ENCODE assay signal across 8 cellular contexts in the genomic region with DNA sequence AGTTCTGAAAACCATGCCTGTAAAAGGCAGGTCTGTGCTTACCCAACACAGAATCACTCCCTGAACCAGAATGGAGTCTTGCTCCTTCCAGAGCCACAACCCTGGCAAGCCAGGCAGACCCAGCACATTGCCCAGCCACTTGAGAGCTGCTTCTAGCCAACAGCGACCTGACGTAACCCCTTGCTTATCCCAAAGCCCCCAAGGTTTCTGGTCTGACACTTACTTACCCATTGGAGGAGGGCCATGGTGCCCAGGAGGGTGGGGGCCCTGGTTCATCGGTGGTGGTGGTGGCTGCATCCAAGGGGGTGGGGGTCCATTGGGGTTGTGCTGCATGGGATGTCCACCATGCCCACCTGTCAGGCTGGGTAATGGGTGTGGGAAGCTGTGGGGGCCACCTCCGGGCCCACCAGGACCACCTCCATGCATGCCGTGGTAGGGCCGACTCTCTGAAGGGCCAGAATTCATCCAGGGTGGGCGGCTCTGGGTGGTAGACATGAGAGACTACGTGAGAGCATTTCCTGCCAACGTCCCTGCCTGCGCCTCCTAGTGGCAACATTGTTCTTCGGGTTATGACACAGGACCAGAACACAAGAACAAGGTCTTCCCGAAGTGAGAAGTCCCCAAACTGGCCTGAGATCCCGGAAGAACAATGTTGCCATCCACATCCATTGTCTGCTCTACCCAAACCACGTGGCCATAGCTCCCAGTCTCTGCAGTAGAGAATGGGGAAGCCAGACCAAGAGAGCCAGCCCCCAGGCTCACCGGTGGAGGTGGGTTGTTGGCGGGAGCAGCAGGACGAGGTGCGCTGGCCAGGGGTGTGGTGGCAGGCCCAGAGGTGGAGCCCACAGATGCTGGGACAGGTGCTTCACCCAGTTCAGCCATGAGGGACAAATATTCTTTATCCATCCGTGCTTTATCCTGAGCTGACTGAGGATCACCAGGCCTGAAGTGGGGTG. TPM values are rescaled to one million over a fixed set of nuclear protein-coding genes. Genes with fewer than 3 reads are reported as not detected.
A peak's percentile ranks its signal among the peaks of the same experiment; 100 is the strongest.
DNase-seq lines count a peak whose midpoint lies in the region; ATAC-seq and TF ChIP-seq lines count a peak whose summit lies in the region.

No MANE protein-coding gene starts in this region.

- H3K9ac ChIP-seq in Karpas-422 (ENCODE audit: low read length) (no peak overlapping the region), mammary epithelial cell (ENCODE audit: insufficient read depth, low read length) (no peak overlapping the region)

- no peak for TF ChIP-seq POLR2A in right lobe of liver (IDR thresholded peaks at IDR 0.05)

- H3K4me1 ChIP-seq in Karpas-422 (ENCODE audit: low read length): peaks cover 7% of the 10 kb centered on the region; the same call in 1 of the 2 replicates
- H3K4me1 ChIP-seq in mammary epithelial cell (ENCODE audit: insufficient read depth, low read length): peaks cover 14% of the 10 kb centered on the region
- no peaks in the 10 kb centered on the region for H3K4me1 ChIP-seq in right lobe of liver

- H2AFZ ChIP-seq in Karpas-422 (ENCODE audit: low read length) (no peak overlapping the region), mammary epithelial cell (ENCODE audit: low read depth, low read length) (no peak overlapping the region)

- ATAC-seq in right lobe of liver (peak; percentile 35 to 53 (median 42)), HG03025 (IDR thresholded peaks at IDR 0.05; ENCODE audit: low FRiP score, unreplicated experiment) (no peak), HG02610 (IDR thresholded peaks at IDR 0.05; ENCODE audit: unreplicated experiment) (no peak)

- in situ Hi-C loops in mammary epithelial cell (cut with MboI; ENCODE audit: low sequenced_read_pairs in 2 of 2): no loop called here

- H3K36me3 ChIP-seq in Karpas-422 (ENCODE audit: insufficient read depth, low read length): peaks cover 74% of the 10 kb centered on the region
- peaks cover 98% of the 10 kb centered on the region for H3K36me3 ChIP-seq in WERI-Rb-1
- peaks cover 65% of the 10 kb centered on the region for H3K36me3 ChIP-seq in mammary epithelial cell (ENCODE audit: insufficient read depth, low read length)
- peaks cover 45 to 98% (median 66%) of the 10 kb centered on the region in 4 donors for H3K36me3 ChIP-seq in right lobe of liver

- DNase-seq in DMS114 treated with DMSO at 0.1 percent for 48 hours (lab: John Stamatoyannopoulos, UW; ENCODE audit: unreplicated experiment): peak; percentile 45
- peak; percentile 89 for DNase-seq in Karpas-422
- DNase-seq in WERI-Rb-1: peak; percentile 83
- no peak for DNase-seq in mammary epithelial cell
- DNase-seq in right lobe of liver: peak in 1 of 3 donors; percentile 59
- DNase-seq in stimulated activated CD8-positive, alpha-beta memory T cell treated with anti-CD3 and anti-CD28 coated beads, Interleukin-12 subunit alpha, Interleukin-12 subunit beta, amount 100 ng/mL, for 4 hours (ENCODE audit: low read depth): peak; percentile 49

- 49% methylated on average over 10 of the region's 19 CpGs for WGBS in mammary epithelial cell (ENCODE audit: low coverage, missing lambda C conversion rate)
- WGBS in right lobe of liver (ENCODE audit: insufficient coverage, low coverage, low lambda C conversion rate, missing lambda C conversion rate): 44% methylated on average over 9 of the region's 19 CpGs

- peak; percentile 84 for TF ChIP-seq CTCF in WERI-Rb-1 (IDR thresholded peaks at IDR 0.05; ENCODE audit: low read depth, low read length)
- TF ChIP-seq CTCF in mammary epithelial cell (conservative IDR thresholded peaks at IDR 0.05 in 1 of 2, IDR thresholded peaks at IDR 0.05 in 1 of 2; ENCODE audit: extremely low read depth in 1 of 2, insufficient read depth in 1 of 2, low read depth in 1 of 2, low read length in 2 of 2): peak; percentile 72 to 79
- peak; percentile 60 to 70 (median 62) for TF ChIP-seq CTCF in right lobe of liver (IDR thresholded peaks at IDR 0.05)

- H3K9me3 ChIP-seq in Karpas-422 (ENCODE audit: low read length): no peaks in the 10 kb centered on the region
- no peaks in the 10 kb centered on the region for H3K9me3 ChIP-seq in WERI-Rb-1 (ENCODE audit: severe bottlenecking)
- H3K9me3 ChIP-seq in mammary epithelial cell (replicated peaks; ENCODE audit: insufficient read depth, low read length): no peaks in the 10 kb centered on the region
- H3K9me3 ChIP-seq in right lobe of liver: no peaks in the 10 kb centered on the region

- H3K79me2 ChIP-seq in Karpas-422 (ENCODE audit: low read length): peaks cover 18% of the 10 kb centered on the region
- peaks cover 84% of the 10 kb centered on the region for H3K79me2 ChIP-seq in mammary epithelial cell (ENCODE audit: insufficient read depth, low read length)

- CTCF ChIA-PET in mammary epithelial cell (lab: Charles Lee; ENCODE audit: low non-redundant PET): no interaction called here

- dilution Hi-C loops in mammary epithelial cell (cut with HindIII; ENCODE audit: low sequenced_read_pairs): no loop called here

- intact Hi-C loops in mammary epithelial cell (cut with micrococcal nuclease) (loop anchor here (1.0 kb wide), 1 partner anchor 9 kb away; no protein-coding TSS in a partner anchor), right lobe of liver (cut with DNase I) (loop anchor here in 1 of 2 donors (10.0 kb wide), 1 partner anchor 83 kb away; no protein-coding TSS in a partner anchor)

- BruUV-seq in mammary epithelial cell (replicated peaks; lab: Mats Ljungman, UMichigan): no TSS peak

- H4K20me1 ChIP-seq in Karpas-422 (ENCODE audit: insufficient read depth, low read depth, low read length) (peaks cover 71% of the 10 kb centered on the region), mammary epithelial cell (ENCODE audit: insufficient read depth, low read length) (peaks cover 1% of the 10 kb centered on the region)

- H3K27ac ChIP-seq in Karpas-422 (ENCODE audit: low read length): no peak overlapping the region
- H3K27ac ChIP-seq in WERI-Rb-1: no peak overlapping the region
- H3K27ac ChIP-seq in mammary epithelial cell (ENCODE audit: insufficient read depth, low read depth, low read length): no peak overlapping the region
- no peak overlapping the region for H3K27ac ChIP-seq in right lobe of liver

- H3K4me2 ChIP-seq in Karpas-422 (ENCODE audit: low read depth, low read length, poor library complexity, severe bottlenecking): no peak overlapping the region
- no peak overlapping the region for H3K4me2 ChIP-seq in mammary epithelial cell (ENCODE audit: insufficient read depth, low read depth, low read length)

- H3K4me3 ChIP-seq in Karpas-422 (ENCODE audit: low read length) (no peak overlapping the region), WERI-Rb-1 (ENCODE audit: low read depth, low read length) (no peak overlapping the region), mammary epithelial cell (replicated peaks in 1 of 3; ENCODE audit: insufficient read depth in 1 of 3, low read depth in 2 of 3, low read length in 3 of 3) (no peak overlapping the region), right lobe of liver (no peak overlapping the region)

- no peaks in the 10 kb centered on the region for H3K27me3 ChIP-seq in Karpas-422 (ENCODE audit: low read length)
- no peaks in the 10 kb centered on the region for H3K27me3 ChIP-seq in WERI-Rb-1 (ENCODE audit: insufficient read depth, low read depth, severe bottlenecking)
- H3K27me3 ChIP-seq in mammary epithelial cell (ENCODE audit: insufficient read depth, low read length): no peaks in the 10 kb centered on the region
- no peaks in the 10 kb centered on the region for H3K27me3 ChIP-seq in right lobe of liver

- no peaks in the 10 kb centered on the region for H3K9me2 ChIP-seq in Karpas-422 (replicated peaks; ENCODE audit: insufficient read depth, low read length)

RNA-seq across cellular contexts. Expression of a gene that starts 7.8 kb away (rescaled TPM):
- total RNA-seq in Karpas-422 (2014; rRNA removed; shearing (Covaris generic); ENCODE audit: low replicate concordance): 1.3 TPM in 1 of 2 replicates, not detected in the other
- total RNA-seq in mammary epithelial cell: 1 to 10 TPM in 1 of 2 donors, under 1 TPM in 1; 0.50 to 1.1 TPM
- 0.06 TPM for polyA plus RNA-seq in mammary epithelial cell
- polyA minus RNA-seq in mammary epithelial cell: not detected
- total RNA-seq in right lobe of liver: 1 to 10 TPM in 1 of 6 experiments, under 1 TPM in 5; 0.24 to 1.4 (median 0.47) TPM

RNA-seq across cellular contexts. Expression of a gene that starts 10.7 kb away (rescaled TPM):
- 156 and 329 TPM in 2 replicates for total RNA-seq in Karpas-422 (2014; rRNA removed; shearing (Covaris generic); ENCODE audit: low replicate concordance)
- total RNA-seq in mammary epithelial cell (100 to 1,000 TPM; 115 to 294 TPM), right lobe of liver (100 to 1,000 TPM in 5 of 6 experiments, 10 to 100 TPM in 1; 92.7 to 164 (median 141) TPM)
- 79.4 TPM for polyA plus RNA-seq in mammary epithelial cell
- 212 TPM for polyA minus RNA-seq in mammary epithelial cell

RNA-seq across cellular contexts. Expression of a gene that starts 23.7 kb away (rescaled TPM):
- 4.0 and 5.3 TPM in 2 replicates for total RNA-seq in Karpas-422 (2014; rRNA removed; shearing (Covaris generic); ENCODE audit: low replicate concordance)
- total RNA-seq in mammary epithelial cell (1 to 10 TPM in 1 of 2 donors, under 1 TPM in 1; 0.26 to 4.8 TPM), right lobe of liver (1 to 10 TPM; 1.6 to 8.1 (median 3.2) TPM)
- not detected for polyA plus RNA-seq in mammary epithelial cell
- not detected for polyA minus RNA-seq in mammary epithelial cell

RNA-seq across cellular contexts. Expression of a gene that starts 35.4 kb away (rescaled TPM):
- total RNA-seq in Karpas-422 (2014; rRNA removed; shearing (Covaris generic); ENCODE audit: low replicate concordance): 62.0 and 84.2 TPM in 2 replicates
- total RNA-seq in mammary epithelial cell (10 to 100 TPM; 15.4 to 15.5 TPM), right lobe of liver (10 to 100 TPM in 1 of 6 experiments, 1 to 10 TPM in 5; 3.4 to 14.7 (median 4.8) TPM)
- 7.9 TPM for polyA plus RNA-seq in mammary epithelial cell
- 41.4 TPM for polyA minus RNA-seq in mammary epithelial cell

RNA-seq across cellular contexts. Expression of a gene that starts 42.7 kb away (rescaled TPM):
- 27.6 and 28.3 TPM in 2 replicates for total RNA-seq in Karpas-422 (2014; rRNA removed; shearing (Covaris generic); ENCODE audit: low replicate concordance)
- 10 to 100 TPM; 20.7 to 35.7 TPM for total RNA-seq in mammary epithelial cell
- 24.7 TPM for polyA plus RNA-seq in mammary epithelial cell
- polyA minus RNA-seq in mammary epithelial cell: 23.4 TPM
- 10 to 100 TPM; 13.1 to 21.5 (median 17.0) TPM for total RNA-seq in right lobe of liver

Comparison
In these comparisons a context has a peak if more than half of its experiments do, and no peak if none do; other contexts are left out.
1. ATAC-seq: peak in right lobe of liver (4 of 4); none in HG03025 (single experiment) and HG02610 (single experiment).
2. Peak in every context shown above with its lines, with median percentiles within 50 percentile points of each other: CTCF ChIP-seq.